In the genomic region with DNA sequence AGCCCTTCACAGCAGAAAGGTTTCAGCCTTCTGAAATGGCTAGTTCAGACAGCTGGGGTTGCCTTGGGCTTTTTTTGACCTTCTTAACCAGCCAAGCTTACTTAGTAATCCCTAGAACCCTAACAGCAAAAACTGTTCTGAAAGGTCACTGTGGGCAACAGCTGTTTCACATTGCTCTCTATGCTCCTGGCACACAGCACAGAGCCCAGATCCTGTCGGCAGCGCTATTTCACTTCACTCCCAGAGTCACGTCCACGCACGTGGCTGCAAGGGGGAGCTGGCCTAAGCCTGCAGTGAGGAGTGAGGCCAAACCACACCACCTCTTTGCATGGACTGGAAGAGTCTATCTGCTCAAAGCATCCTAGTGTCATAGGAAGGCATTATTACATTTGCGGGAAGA, we compare ENCODE assay signal across 9 cellular contexts. TPM values are rescaled to one million over a fixed set of nuclear protein-coding genes. Genes with fewer than 3 reads are reported as not detected.
DNase-seq lines count a peak whose midpoint lies in the region; ATAC-seq lines count a peak whose summit lies in the region.
"Had no signal": no experiment of that assay in that cellular context is flagged by ENCODE, and none has a peak within 500 bp of the region (broad histone marks: within the 10 kb centered on the region; RNA-seq: fewer than 3 reads in every experiment).

No MANE protein-coding gene starts in this region.

- peak; percentile 61 for ATAC-seq in GM18868 (IDR thresholded peaks at IDR 0.05; ENCODE audit: unreplicated experiment)
- ATAC-seq in HG02588 (IDR thresholded peaks at IDR 0.05; ENCODE audit: unreplicated experiment) = peak; percentile 75
- ATAC-seq in HG03521 (IDR thresholded peaks at IDR 0.05; ENCODE audit: unreplicated experiment) = peak; percentile 50
- ATAC-seq in left lobe of liver = peak; percentile 12

- DNase-seq in left lobe of liver (ENCODE audit: low spot score) (no peak), SHP77 (lab: John Stamatoyannopoulos, UW) (no peak), NCI-H1048 (lab: John Stamatoyannopoulos, UW) (no peak), NOMO-1 treated with DMSO at 0.1 percent for 48 hours (lab: John Stamatoyannopoulos, UW; ENCODE audit: unreplicated experiment) (no peak)
- no peak for DNase-seq in stimulated activated CD4-positive, alpha-beta T cell treated with anti-CD3 and anti-CD28 coated beads, Interleukin-2, amount 100 ng/mL, for 24 hours
- DNase-seq: pancreas had no signal

RNA-seq across cellular contexts. Expression of a gene that starts 32.0 kb away (rescaled TPM):
- total RNA-seq in left lobe of liver = 4.2 TPM

RNA-seq across cellular contexts. Expression of a gene that starts 32.4 kb away (rescaled TPM):
- 5.8 TPM for total RNA-seq in left lobe of liver

Comparison
In these comparisons a context has a peak if more than half of its experiments do, and no peak if none do; other contexts are left out.
1. ATAC-seq: peak in every context shown above with its lines; median percentile 75 in HG02588; 61 in GM18868; 50 in HG03521; 12 in left lobe of liver.